1 cellular context compared by ENCODE assay signal in genomic region chr17:30605027-30605426, GRCh38.
TF ChIP-seq lines count a peak whose summit lies in the region.

No MANE protein-coding gene starts in this region.

TF ChIP-seq in GM23338, 12 proteins besides CTCF, POLR2A, EP300 and RAD21 (continued from another document):
- no peak for TF ChIP-seq REST (IDR thresholded peaks at IDR 0.05; ENCODE audit: unreplicated experiment)
- no peak for TF ChIP-seq POLR2AphosphoS5 (IDR thresholded peaks at IDR 0.05; ENCODE audit: low read depth)
- no peak for TF ChIP-seq CREB1 (CRISPR knock-in tag; IDR thresholded peaks at IDR 0.05; ENCODE audit: low read depth)
- no peak for TF ChIP-seq ETS1 (IDR thresholded peaks at IDR 0.05)
- TF ChIP-seq ZNF114 (CRISPR knock-in tag; IDR thresholded peaks at IDR 0.05): no peak
TF ChIP-seq in GM23338: peak in this region for 1.
